ENCODE assay signal across 25 cellular contexts in the genomic region with DNA sequence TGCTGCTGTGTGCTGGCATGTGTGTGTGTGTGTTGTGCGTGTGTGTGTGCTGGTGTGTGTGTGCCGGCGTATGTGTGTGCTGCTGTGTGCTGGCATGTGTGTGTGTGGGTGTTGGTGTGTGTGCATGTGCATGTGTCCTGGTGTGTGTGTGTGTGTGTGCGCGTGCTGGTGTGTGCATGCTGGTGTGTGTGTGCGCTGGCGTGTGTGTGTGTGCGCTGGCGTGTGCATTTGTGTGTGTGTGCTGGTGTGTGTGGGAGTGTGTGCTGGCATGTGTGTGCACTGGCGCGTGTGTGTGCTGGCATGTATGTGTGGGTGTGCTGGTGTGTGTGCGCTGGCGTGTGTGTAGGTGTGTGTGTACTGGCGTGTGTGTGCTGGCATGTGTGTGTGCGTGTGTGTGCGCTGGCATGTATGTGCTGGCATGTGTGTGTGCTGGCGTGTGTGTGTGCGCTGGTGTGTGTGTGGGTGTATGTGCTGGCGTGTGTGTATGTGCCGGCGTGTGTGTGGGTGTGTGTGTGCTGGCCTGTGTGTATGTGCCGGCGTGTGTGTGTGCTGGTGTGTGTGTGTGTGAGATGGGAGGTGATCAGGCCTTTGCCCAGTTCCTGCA. TPM values are rescaled to one million over a fixed set of nuclear protein-coding genes. Genes with fewer than 3 reads are reported as not detected.
DNase-seq lines count a peak whose midpoint lies in the region; ATAC-seq and TF ChIP-seq lines count a peak whose summit lies in the region.
"Had no signal": no experiment of that assay in that cellular context is flagged by ENCODE, and none has a peak within 500 bp of the region (broad histone marks: within the 10 kb centered on the region; RNA-seq: fewer than 3 reads in every experiment).

No MANE protein-coding gene starts in this region.

- H3K9me3 ChIP-seq in neuronal stem cell (replicated peaks in 1 of 2; ENCODE audit: control insufficient read depth in 2 of 2, insufficient read depth in 1 of 2, low read depth in 1 of 2, low read length in 2 of 2) (peaks cover 0 to 4% of the 10 kb centered on the region in 2 donors), lower lobe of right lung (no peaks in the 10 kb centered on the region)
- H3K9me3 ChIP-seq: BE2C had no signal

- H3K23ac ChIP-seq in neuronal stem cell (ENCODE audit: low read depth, low read length, poor library complexity): no peak overlapping the region

- H2AK5ac ChIP-seq in neuronal stem cell (ENCODE audit: low read depth, low read length): no peak overlapping the region

- no peak overlapping the region for H2BK15ac ChIP-seq in neuronal stem cell (ENCODE audit: low read length)

- no peak for ATAC-seq in activated naive CD4-positive, alpha-beta T cell treated with anti-CD3 and anti-CD28 coated beads, Interleukin-2, amount 50 U/mL, for 72 hours
- ATAC-seq in lower lobe of right lung: no peak
- ATAC-seq: GM12878, K562 had no signal

- H2BK5ac ChIP-seq in neuronal stem cell (ENCODE audit: low read length): no peak overlapping the region

- peaks cover 13% of the 10 kb centered on the region for H3K27me3 Mint-ChIP-seq in activated naive CD4-positive, alpha-beta T cell treated with anti-CD3 and anti-CD28 coated beads, Interleukin-2, amount 50 U/mL, for 24 hours
- H3K27me3 Mint-ChIP-seq in brain: peaks cover 19% of the 10 kb centered on the region

- no peak overlapping the region for H3K4ac ChIP-seq in neuronal stem cell (ENCODE audit: low read length)

- peak overlapping the region; percentile 23 for H3K27ac Mint-ChIP-seq in activated naive CD4-positive, alpha-beta T cell treated with anti-CD3 and anti-CD28 coated beads, Interleukin-2, amount 50 U/mL, for 24 hours
- H3K27ac Mint-ChIP-seq in activated naive CD4-positive, alpha-beta T cell treated with anti-CD3 and anti-CD28 coated beads, Interleukin-2, amount 50 U/mL, for 72 hours: no peak overlapping the region
- peak overlapping the region in 3 of 5 experiments; percentile 50 to 61 (median 61) for H3K27ac Mint-ChIP-seq in brain
- H3K27ac Mint-ChIP-seq: CD8-positive, alpha-beta memory T cell had no signal

- no peaks in the 10 kb centered on the region for H3K36me3 ChIP-seq in neuronal stem cell (replicated peaks in 1 of 2; ENCODE audit: control insufficient read depth in 2 of 2, insufficient read depth in 2 of 2, low read length in 2 of 2)
- no peaks in the 10 kb centered on the region for H3K36me3 ChIP-seq in lower lobe of right lung
- H3K36me3 ChIP-seq: BE2C had no signal

- DNase-seq in activated naive CD4-positive, alpha-beta T cell treated with anti-CD3 and anti-CD28 coated beads, Interleukin-2, amount 50 U/mL, for 72 hours (ENCODE audit: low spot score in 2 of 2): no peak
- DNase-seq in neuronal stem cell (ENCODE audit: low spot score): no peak
- no peak for DNase-seq in central memory CD4-positive, alpha-beta T cell
- DNase-seq in lower lobe of right lung: no peak
- no peak for DNase-seq in coronary artery (ENCODE audit: low spot score)
- DNase-seq: 8988T; ACHN; CD8-positive, alpha-beta memory T cell; DMS 273 treated with DMSO at 0.1 percent for 48 hours; DMS79; EL; GDM1; Kasumi-1; MV-4-11; NCI-H1436 treated with DMSO at 0.1 percent for 48 hours; NCI-H1930; NCI-H2107; NCI-H524 treated with DMSO at 0.1 percent for 48 hours; NCI-H774 had no signal

- H3K36me3 Mint-ChIP-seq in activated naive CD4-positive, alpha-beta T cell treated with anti-CD3 and anti-CD28 coated beads, Interleukin-2, amount 50 U/mL, for 24 hours: peaks cover 2% of the 10 kb centered on the region
- H3K36me3 Mint-ChIP-seq in activated naive CD4-positive, alpha-beta T cell treated with anti-CD3 and anti-CD28 coated beads, Interleukin-2, amount 50 U/mL, for 72 hours: no peaks in the 10 kb centered on the region
- H3K36me3 Mint-ChIP-seq in brain: no peaks in the 10 kb centered on the region
- H3K36me3 Mint-ChIP-seq: CD14-positive monocyte; CD8-positive, alpha-beta memory T cell had no signal

- H3K9ac ChIP-seq in neuronal stem cell (ENCODE audit: low read depth, low read length, poor library complexity): peak overlapping the region; percentile 66

- peaks cover 4% of the 10 kb centered on the region for H3K79me1 ChIP-seq in neuronal stem cell (ENCODE audit: low read depth, low read length)

- peak overlapping the region; percentile 84 for H3K18ac ChIP-seq in neuronal stem cell (ENCODE audit: low read length)

- H3K27me3 ChIP-seq in neuronal stem cell (ENCODE audit: control insufficient read depth in 3 of 3, insufficient read depth in 3 of 3, low read depth in 1 of 3, low read length in 3 of 3) (peaks cover 0 to 25% (median 2%) of the 10 kb centered on the region in 3 experiments), lower lobe of right lung (ENCODE audit: low read depth) (peaks cover 14% of the 10 kb centered on the region)
- H3K27me3 ChIP-seq: BE2C had no signal

- H3K4me3 ChIP-seq in neuronal stem cell (ENCODE audit: low read length in 2 of 2) (peak overlapping the region in 1 of 2 donors; percentile 73), lower lobe of right lung (no peak overlapping the region), coronary artery (no peak overlapping the region)
- H3K4me3 ChIP-seq: GM12878, K562 had no signal

- H3K9me3 Mint-ChIP-seq in activated naive CD4-positive, alpha-beta T cell treated with anti-CD3 and anti-CD28 coated beads, Interleukin-2, amount 50 U/mL, for 24 hours: no peaks in the 10 kb centered on the region
- H3K9me3 Mint-ChIP-seq in activated naive CD4-positive, alpha-beta T cell treated with anti-CD3 and anti-CD28 coated beads, Interleukin-2, amount 50 U/mL, for 72 hours: peaks cover 5 to 7% of the 10 kb centered on the region in 2 donors
- peaks cover 0 to 11% (median 2%) of the 10 kb centered on the region in 5 experiments for H3K9me3 Mint-ChIP-seq in brain

- WGBS in neuronal stem cell (ENCODE audit: extremely low coverage in 2 of 2, insufficient read length in 2 of 2, insufficient replicate concordance in 1 of 2), 2 donors: no CpG with 5 or more reads among the region's 23 CpGs

- no peaks in the 10 kb centered on the region for H3K4me1 Mint-ChIP-seq in activated naive CD4-positive, alpha-beta T cell treated with anti-CD3 and anti-CD28 coated beads, Interleukin-2, amount 50 U/mL, for 24 hours
- peaks cover 32% of the 10 kb centered on the region for H3K4me1 Mint-ChIP-seq in brain
- H3K4me1 Mint-ChIP-seq: CD14-positive monocyte; CD8-positive, alpha-beta memory T cell had no signal

- H3K27ac ChIP-seq in neuronal stem cell (replicated peaks; ENCODE audit: low read length): no peak overlapping the region
- no peak overlapping the region for H3K27ac ChIP-seq in lower lobe of right lung
- no peak overlapping the region for H3K27ac ChIP-seq in coronary artery

- peak overlapping the region; percentile 86 for H4K91ac ChIP-seq in neuronal stem cell (ENCODE audit: low read depth, low read length, poor library complexity)

- no peak overlapping the region for H2AFZ ChIP-seq in neuronal stem cell (ENCODE audit: low read length)

- no peak for TF ChIP-seq CTCF in brain (conservative IDR thresholded peaks at IDR 0.05)
- TF ChIP-seq CTCF in lower lobe of right lung (IDR thresholded peaks at IDR 0.05): no peak
- TF ChIP-seq CTCF in coronary artery (IDR thresholded peaks at IDR 0.05): no peak

- intact Hi-C loops in lower lobe of right lung (cut with DNase I): no loop called here

- H3K4me3 Mint-ChIP-seq in activated naive CD4-positive, alpha-beta T cell treated with anti-CD3 and anti-CD28 coated beads, Interleukin-2, amount 50 U/mL, for 24 hours: no peak overlapping the region
- H3K4me3 Mint-ChIP-seq in brain: peak overlapping the region in 1 of 5 experiments; percentile 39
- H3K4me3 Mint-ChIP-seq: CD14-positive monocyte; CD8-positive, alpha-beta memory T cell had no signal

- H2BK120ac ChIP-seq in neuronal stem cell (ENCODE audit: low read depth, low read length): no peak overlapping the region

- no peak overlapping the region for H2BK12ac ChIP-seq in neuronal stem cell (ENCODE audit: low read length)

- H4K8ac ChIP-seq in neuronal stem cell (ENCODE audit: low read depth, low read length): peak overlapping the region; percentile 97

- peaks cover 0 to 5% of the 10 kb centered on the region in 2 donors for H3K4me1 ChIP-seq in neuronal stem cell (ENCODE audit: control insufficient read depth in 2 of 2, insufficient read depth in 1 of 2, low read depth in 1 of 2, low read length in 2 of 2)
- no peaks in the 10 kb centered on the region for H3K4me1 ChIP-seq in lower lobe of right lung

- no peak overlapping the region for H3K4me2 ChIP-seq in neuronal stem cell (ENCODE audit: insufficient read depth, low read length, poor library complexity, severe bottlenecking)

- peak overlapping the region; percentile 98 for H3K14ac ChIP-seq in neuronal stem cell (ENCODE audit: low read length)

RNA-seq across cellular contexts. Expression of a gene that starts 20.2 kb away (rescaled TPM):
- under 1 TPM in 1 of 2 donors, not detected in 1; 0.08 TPM for total RNA-seq in activated naive CD4-positive, alpha-beta T cell treated with anti-CD3 and anti-CD28 coated beads, Interleukin-2, amount 50 U/mL, for 72 hours
- 50.6 TPM for polyA plus RNA-seq in brain (ENCODE audit: insufficient read depth, low read depth, low replicate concordance)
- polyA plus RNA-seq in neuronal stem cell (2013, experiment 1 of 2): 1.3 TPM
- polyA plus RNA-seq in neuronal stem cell (2013, experiment 2 of 2): 1.4 TPM
- total RNA-seq in lower lobe of right lung: 0.21 TPM
- total RNA-seq: CD8-positive, alpha-beta memory T cell; GM12878; K562 had no signal
- polyA plus RNA-seq: CD8-positive, alpha-beta memory T cell; GM12878; K562 had no signal

Comparison
In these comparisons a context has a peak if more than half of its experiments do, and no peak if none do; other contexts are left out.
1. H3K27ac Mint-ChIP-seq: peak in activated naive CD4-positive, alpha-beta T cell treated with anti-CD3 and anti-CD28 coated beads, Interleukin-2, amount 50 U/mL, for 24 hours (single experiment) and brain (3 of 5); none in activated naive CD4-positive, alpha-beta T cell treated with anti-CD3 and anti-CD28 coated beads, Interleukin-2, amount 50 U/mL, for 72 hours (0 of 2).